In the genomic region with DNA sequence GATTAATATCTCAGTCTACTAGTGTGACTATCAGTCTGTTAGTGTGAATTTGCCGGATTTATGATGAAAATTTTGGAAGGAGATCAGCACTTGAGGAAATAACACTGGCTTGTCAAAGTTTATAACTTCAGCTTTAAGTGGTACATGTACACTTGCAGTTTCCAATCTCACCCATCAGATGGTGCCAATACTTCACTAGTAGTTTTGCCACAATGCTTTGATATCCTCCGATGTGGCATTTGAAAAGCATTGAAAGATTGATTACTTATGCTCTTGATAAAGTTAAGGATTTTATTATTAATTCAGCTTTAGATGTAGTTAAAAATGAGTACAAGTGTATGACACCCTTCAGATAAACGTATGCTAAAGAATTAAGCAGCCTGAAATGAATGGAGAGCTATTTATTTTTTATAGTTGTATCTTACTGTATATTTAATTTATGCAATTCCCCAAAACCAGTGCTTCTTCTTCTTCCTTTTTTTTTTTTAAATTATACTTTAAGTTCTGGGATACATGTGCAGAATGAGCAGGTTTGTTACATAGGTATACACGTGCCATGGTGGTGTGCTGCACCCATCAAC, we compare ENCODE assay signal across 8 cellular contexts.
DNase-seq lines count a peak whose midpoint lies in the region; ATAC-seq lines count a peak whose summit lies in the region.

No MANE protein-coding gene starts in this region.

- peaks cover 39% of the 10 kb centered on the region for H3K27me3 ChIP-seq in adipocyte (replicated peaks; ENCODE audit: control insufficient read depth, insufficient read depth, low read length)

- no peaks in the 10 kb centered on the region for H3K4me1 ChIP-seq in adipocyte (ENCODE audit: control insufficient read depth, insufficient read depth, low read length)

- H3K4me3 ChIP-seq in adipocyte (ENCODE audit: low read length) = no peak overlapping the region

- no peak overlapping the region for H3K9ac ChIP-seq in adipocyte (ENCODE audit: low read length)

- H3K36me3 ChIP-seq in adipocyte (ENCODE audit: control insufficient read depth, insufficient read depth, low read length, severe bottlenecking) = no peaks in the 10 kb centered on the region

- H3K9me3 ChIP-seq in adipocyte (ENCODE audit: control insufficient read depth, low read length) = peaks cover 8% of the 10 kb centered on the region

- peak; percentile 43 for ATAC-seq in stimulated activated naive CD8-positive, alpha-beta T cell treated with anti-CD3 and anti-CD28 coated beads, Interleukin-15, Interleukin-2, amounts not matched to agents 100 U/mL and 50 U/mL, for 24 hours
- no peak for ATAC-seq in GM21619 (IDR thresholded peaks at IDR 0.05; ENCODE audit: unreplicated experiment)
- ATAC-seq in HG02981 (IDR thresholded peaks at IDR 0.05; ENCODE audit: unreplicated experiment) = no peak

- DNase-seq in DMS153 treated with DMSO at 0.1 percent for 48 hours (lab: John Stamatoyannopoulos, UW; ENCODE audit: unreplicated experiment) = peak; percentile 90
- peak; percentile 57 for DNase-seq in HS-5 (ENCODE audit: low read depth)
- DNase-seq in NCI-H82 (lab: John Stamatoyannopoulos, UW) = peak; percentile 81
- peak; percentile 82 for DNase-seq in adipocyte (ENCODE audit: low read depth)
- DNase-seq in iPS DF 19.7 (ENCODE audit: low read depth, low spot score) = peak; percentile 7
- DNase-seq in stimulated activated naive CD8-positive, alpha-beta T cell treated with anti-CD3 and anti-CD28 coated beads, Interleukin-15, Interleukin-2, amounts not matched to agents 100 U/mL and 50 U/mL, for 24 hours = peak; percentile 16

Comparison
In these comparisons a context has a peak if more than half of its experiments do, and no peak if none do; other contexts are left out.
1. DNase-seq: peak in every context shown above with its lines; median percentile 90 in DMS153 treated with DMSO at 0.1 percent for 48 hours; 82 in adipocyte; 81 in NCI-H82; 57 in HS-5; 16 in stimulated activated naive CD8-positive, alpha-beta T cell treated with anti-CD3 and anti-CD28 coated beads, Interleukin-15, Interleukin-2, amounts not matched to agents 100 U/mL and 50 U/mL, for 24 hours; 7 in iPS DF 19.7.